8 cellular contexts compared by ENCODE assay signal in genomic region chr18:13726228-13726971, GRCh38.
DNase-seq lines count a peak whose midpoint lies in the region; ATAC-seq, FAIRE-seq and TF ChIP-seq lines count a peak whose summit lies in the region.

FAM210A (minus strand) TSS chr18:13726558; CDS start chr18:13682077, 44,481 bp downstream.
RNMT (plus strand) TSS chr18:13726673; CDS start chr18:13731518, 4,845 bp downstream.

- ATAC-seq in GM19025 (IDR thresholded peaks at IDR 0.05; ENCODE audit: low read depth, unreplicated experiment) (peak; percentile 94), HG03342 (IDR thresholded peaks at IDR 0.05; ENCODE audit: unreplicated experiment) (peak; percentile 93)
- ATAC-seq in activated CD4-positive, CD25-positive, alpha-beta regulatory T cell treated with anti-CD3 and anti-CD28 coated beads, Interleukin-2, amount 50 U/mL, for 24 hours: peak; percentile 96 to 97

- peak; percentile 13 for FAIRE-seq in islet of Langerhans (lab: Jason Lieb, UNC)

- DNase-seq in AG09319 (ENCODE audit: extremely low read depth, low read depth): peak; percentile 84
- DNase-seq in NCI-H446 (lab: John Stamatoyannopoulos, UW): peak; percentile 91 to 96
- peak; percentile 95 for DNase-seq in cerebellar cortex (ENCODE audit: low spot score)
- DNase-seq in stimulated activated CD4-positive, alpha-beta T cell treated with anti-CD3 and anti-CD28 coated beads, Interleukin-12 subunit alpha, Interleukin-12 subunit beta, amount 100 ng/mL, for 4 hours: peak; percentile 90

- TF ChIP-seq CTCF in AG09319 (IDR thresholded peaks at IDR 0.05; ENCODE audit: low read depth, low read length): no peak

Comparison
In these comparisons a context has a peak if more than half of its experiments do, and no peak if none do; other contexts are left out.
1. Peak in every context shown above with its lines: DNase-seq and ATAC-seq.